20 cellular contexts compared by ENCODE assay signal in the genomic region with DNA sequence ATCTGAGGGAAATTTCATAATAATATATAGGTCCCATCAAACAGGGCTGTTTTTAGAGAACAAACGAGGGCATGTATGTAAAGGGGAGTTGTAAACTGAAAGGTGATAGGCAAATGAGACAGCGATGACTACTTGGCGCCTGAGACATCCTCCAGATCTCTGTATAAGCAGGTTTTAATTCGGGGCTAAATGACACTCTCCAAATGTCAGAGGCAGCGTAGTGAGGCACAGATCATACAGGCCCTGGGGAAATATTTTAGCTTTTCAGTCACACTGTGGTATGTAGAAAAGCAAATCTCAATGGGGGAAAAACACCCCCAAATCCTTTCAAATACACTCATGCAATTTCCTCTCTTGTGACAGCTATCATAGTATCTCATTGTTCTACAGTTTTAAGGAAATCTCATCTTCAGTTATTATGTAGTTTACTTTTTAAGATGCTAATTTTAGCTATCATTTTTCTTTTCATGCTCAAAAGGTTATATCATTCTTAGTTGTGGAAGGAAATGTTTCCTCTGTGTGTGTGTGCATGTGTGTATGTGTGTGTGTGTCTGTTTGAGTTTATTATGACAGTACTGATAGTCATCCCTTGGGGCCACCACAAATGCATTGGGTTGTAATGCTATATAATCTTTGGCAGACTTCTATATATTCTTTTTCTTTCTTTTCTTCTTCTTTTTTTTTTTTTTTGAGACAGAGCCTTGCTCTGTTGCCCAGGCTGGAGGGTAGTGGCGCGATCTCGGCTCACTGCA. TPM values are rescaled to one million over a fixed set of nuclear protein-coding genes. Genes with fewer than 3 reads are reported as not detected.
DNase-seq lines count a peak whose midpoint lies in the region; ATAC-seq and TF ChIP-seq lines count a peak whose summit lies in the region.
"Had no signal": no experiment of that assay in that cellular context is flagged by ENCODE, and none has a peak within 500 bp of the region (broad histone marks: within the 10 kb centered on the region; RNA-seq: fewer than 3 reads in every experiment).

No MANE protein-coding gene starts in this region.

- H3K9me3 Mint-ChIP-seq in CD4-positive, CD25-positive, alpha-beta regulatory T cell = peaks cover 0 to 4% (median 0%) of the 10 kb centered on the region in 7 donors
- H3K9me3 Mint-ChIP-seq in naive thymus-derived CD8-positive, alpha-beta T cell = no peaks in the 10 kb centered on the region

- peaks cover 18 to 22% (median 21%) of the 10 kb centered on the region in 4 donors for H3K4me1 Mint-ChIP-seq in CD4-positive, CD25-positive, alpha-beta regulatory T cell
- peaks cover 9 to 25% (median 19%) of the 10 kb centered on the region in 4 donors for H3K4me1 Mint-ChIP-seq in naive thymus-derived CD8-positive, alpha-beta T cell

- no peak for DNase-seq in activated CD4-positive, CD25-positive, alpha-beta regulatory T cell treated with anti-CD3 and anti-CD28 coated beads, Interleukin-2, amount 50 U/mL, for 72 hours
- DNase-seq in CD4-positive, CD25-positive, alpha-beta regulatory T cell = peak in 2 of 3 donors; percentile 23 to 32
- DNase-seq in SK-N-MC (ENCODE audit: low read depth, low spot score) (peak; percentile 12), substantia nigra (lab: John Stamatoyannopoulos, UW) (no peak), NCI-H774 (lab: John Stamatoyannopoulos, UW) (no peak), foreskin keratinocyte (no peak)
- peak in 3 of 10 donors; percentile 7 to 46 (median 31) for DNase-seq in naive thymus-derived CD8-positive, alpha-beta T cell
- DNase-seq: 8988T, DMS 273 treated with DMSO at 0.1 percent for 48 hours, H7, NCI-H1092, NCI-H1694, NCI-H2107, NCI-H2227 treated with DMSO at 0.1 percent for 48 hours, NCI-H524, Peyer's patch had no signal

- H3K4me3 ChIP-seq in CD4-positive, CD25-positive, alpha-beta regulatory T cell (ENCODE audit: low read depth, low read length) = peak overlapping the region; percentile 9
- no peak overlapping the region for H3K4me3 ChIP-seq in SK-N-MC
- H3K4me3 ChIP-seq: BLaER1, Peyer's patch had no signal

- H3K27me3 ChIP-seq in CD4-positive, CD25-positive, alpha-beta regulatory T cell (ENCODE audit: control insufficient read depth, insufficient read depth, low read length) = no peaks in the 10 kb centered on the region
- no peaks in the 10 kb centered on the region for H3K27me3 ChIP-seq in foreskin keratinocyte
- H3K27me3 ChIP-seq: BLaER1, Peyer's patch had no signal

- H3K27ac ChIP-seq in CD4-positive, CD25-positive, alpha-beta regulatory T cell (ENCODE audit: insufficient read depth, low read length, poor library complexity, severe bottlenecking) = peak overlapping the region; percentile 27
- H3K27ac ChIP-seq in SK-N-MC = no peak overlapping the region
- no peak overlapping the region for H3K27ac ChIP-seq in substantia nigra (ENCODE audit: low read depth, low read length, poor library complexity, severe bottlenecking)
- no peak overlapping the region for H3K27ac ChIP-seq in foreskin keratinocyte
- H3K27ac ChIP-seq: BLaER1, Peyer's patch had no signal

- H3K4me3 Mint-ChIP-seq in CD4-positive, CD25-positive, alpha-beta regulatory T cell = peak overlapping the region; percentile 3 to 35 (median 20)
- peak overlapping the region in 7 of 10 donors; percentile 2 to 58 (median 20) for H3K4me3 Mint-ChIP-seq in naive thymus-derived CD8-positive, alpha-beta T cell

- no peaks in the 10 kb centered on the region for H3K27me3 Mint-ChIP-seq in CD4-positive, CD25-positive, alpha-beta regulatory T cell
- H3K27me3 Mint-ChIP-seq in naive thymus-derived CD8-positive, alpha-beta T cell = no peaks in the 10 kb centered on the region

- no peaks in the 10 kb centered on the region for H3K36me3 Mint-ChIP-seq in CD4-positive, CD25-positive, alpha-beta regulatory T cell
- H3K36me3 Mint-ChIP-seq in naive thymus-derived CD8-positive, alpha-beta T cell = no peaks in the 10 kb centered on the region

- no peaks in the 10 kb centered on the region for H3K36me3 ChIP-seq in CD4-positive, CD25-positive, alpha-beta regulatory T cell (ENCODE audit: control insufficient read depth, insufficient read depth, low read length)
- no peaks in the 10 kb centered on the region for H3K36me3 ChIP-seq in SK-N-MC (ENCODE audit: insufficient read depth, low read length)
- H3K36me3 ChIP-seq: BLaER1, Peyer's patch had no signal

- H3K9ac ChIP-seq in SK-N-MC (ENCODE audit: insufficient read length) = no peak overlapping the region
- H3K9ac ChIP-seq: BLaER1 had no signal

- POLR2A ChIA-PET in naive thymus-derived CD8-positive, alpha-beta T cell (lab: Charles Lee) = interaction anchor here (0.7 kb wide), 1 partner anchor 1425 kb away, joined by 6 read pairs; no protein-coding TSS in a partner anchor

- no peaks in the 10 kb centered on the region for H3K9me3 ChIP-seq in CD4-positive, CD25-positive, alpha-beta regulatory T cell (ENCODE audit: control insufficient read depth in 2 of 2, low read length in 2 of 2)
- H3K9me3 ChIP-seq in SK-N-MC (ENCODE audit: low read depth, low read length) = no peaks in the 10 kb centered on the region
- H3K9me3 ChIP-seq: BLaER1, Peyer's patch had no signal

- peak overlapping the region; percentile 28 to 59 (median 48) for H3K27ac Mint-ChIP-seq in CD4-positive, CD25-positive, alpha-beta regulatory T cell
- H3K27ac Mint-ChIP-seq in naive thymus-derived CD8-positive, alpha-beta T cell = peak overlapping the region in 8 of 10 donors; percentile 16 to 86 (median 55)

- ATAC-seq in activated CD4-positive, CD25-positive, alpha-beta regulatory T cell treated with anti-CD3 and anti-CD28 coated beads, Interleukin-2, amount 50 U/mL, for 24 hours = peak; percentile 67 to 69
- ATAC-seq in CD4-positive, CD25-positive, alpha-beta regulatory T cell (ENCODE audit: low read depth in 2 of 2) = peak in 1 of 2 donors; percentile 35
- ATAC-seq in naive thymus-derived CD8-positive, alpha-beta T cell = peak; percentile 53 to 72
- no peak for ATAC-seq in foreskin keratinocyte
- ATAC-seq: Right ventricle myocardium inferior had no signal

- peaks cover 12% of the 10 kb centered on the region for H3K4me1 ChIP-seq in CD4-positive, CD25-positive, alpha-beta regulatory T cell (ENCODE audit: control insufficient read depth, insufficient read depth, low read length, poor library complexity, severe bottlenecking)
- no peaks in the 10 kb centered on the region for H3K4me1 ChIP-seq in foreskin keratinocyte
- H3K4me1 ChIP-seq: BLaER1, Peyer's patch had no signal

- TF ChIP-seq CTCF in foreskin keratinocyte (conservative IDR thresholded peaks at IDR 0.05) = no peak

RNA-seq across cellular contexts. Expression of a gene that starts 1.1 kb away (rescaled TPM):
- 5.5 TPM for total RNA-seq in CD4-positive, CD25-positive, alpha-beta regulatory T cell
- 10 to 100 TPM in 1 of 4 donors, 1 to 10 TPM in 3; 1.5 to 10.8 (median 3.7) TPM for polyA plus RNA-seq in CD4-positive, CD25-positive, alpha-beta regulatory T cell
- total RNA-seq in naive thymus-derived CD8-positive, alpha-beta T cell = 1 to 10 TPM; 5.3 to 5.7 TPM
- polyA plus RNA-seq in naive thymus-derived CD8-positive, alpha-beta T cell = 10 to 100 TPM in 1 of 3 donors, under 1 TPM in 2; 0.04 to 10.6 (median 0.47) TPM
- total RNA-seq in foreskin keratinocyte = 0.24 and 0.42 TPM in 2 replicates
- polyA plus RNA-seq in foreskin keratinocyte = 0.17 and 0.69 TPM in 2 replicates
- total RNA-seq: HT-29 had no signal

Comparison
In these comparisons a context has a peak if more than half of its experiments do, and no peak if none do; other contexts are left out.
1. DNase-seq: peak in CD4-positive, CD25-positive, alpha-beta regulatory T cell (2 of 3) and SK-N-MC (single experiment); none in activated CD4-positive, CD25-positive, alpha-beta regulatory T cell treated with anti-CD3 and anti-CD28 coated beads, Interleukin-2, amount 50 U/mL, for 72 hours (single experiment), substantia nigra (0 of 49), NCI-H774 (single experiment) and foreskin keratinocyte (0 of 2).